ENCODE assay signal across 10 cellular contexts in genomic region chr4:184807797-184808718, GRCh38. TPM values are rescaled to one million over a fixed set of nuclear protein-coding genes. Genes with fewer than 3 reads are reported as not detected.
DNase-seq lines count a peak whose midpoint lies in the region; ATAC-seq and TF ChIP-seq lines count a peak whose summit lies in the region.
"Had no signal": no experiment of that assay in that cellular context is flagged by ENCODE, and none has a peak within 500 bp of the region (broad histone marks: within the 10 kb centered on the region; RNA-seq: fewer than 3 reads in every experiment).

No MANE protein-coding gene starts in this region.

- H3K9me3 ChIP-seq in adipocyte (ENCODE audit: control insufficient read depth, low read length) (no peaks in the 10 kb centered on the region), stomach (no peaks in the 10 kb centered on the region)
- no peaks in the 10 kb centered on the region for H3K9me3 ChIP-seq in naive thymus-derived CD4-positive, alpha-beta T cell (ENCODE audit: control insufficient read depth in 2 of 3, low read length in 3 of 3)
- H3K9me3 ChIP-seq: transverse colon had no signal

- POLR2A ChIA-PET in naive thymus-derived CD4-positive, alpha-beta T cell (lab: Charles Lee), result no interaction called here

- H3K4me1 Mint-ChIP-seq in naive thymus-derived CD4-positive, alpha-beta T cell, result peaks cover 14 to 25% (median 22%) of the 10 kb centered on the region in 7 donors

- H3K27me3 Mint-ChIP-seq in naive thymus-derived CD4-positive, alpha-beta T cell, result no peaks in the 10 kb centered on the region

- DNase-seq in DMS79 treated with DMSO at 0.1 percent for 48 hours (lab: John Stamatoyannopoulos, UW) (peak; percentile 33), DMS79 (lab: John Stamatoyannopoulos, UW) (no peak), adipocyte (ENCODE audit: low read depth) (peak; percentile 15), iPS DF 19.7 (ENCODE audit: low read depth, low spot score) (peak; percentile 47), stomach (peak; percentile 49)
- DNase-seq in naive thymus-derived CD4-positive, alpha-beta T cell, result no peak
- DNase-seq: activated naive CD4-positive, alpha-beta T cell; transverse colon had no signal

- H3K4me1 ChIP-seq in adipocyte (ENCODE audit: control insufficient read depth, insufficient read depth, low read length), result peaks cover 72% of the 10 kb centered on the region
- H3K4me1 ChIP-seq in stomach, result peaks cover 37 to 73% (median 51%) of the 10 kb centered on the region in 4 donors
- no peaks in the 10 kb centered on the region for H3K4me1 ChIP-seq in naive thymus-derived CD4-positive, alpha-beta T cell (ENCODE audit: control insufficient read depth in 2 of 2, insufficient read depth in 2 of 2, low read length in 2 of 2)

- intact Hi-C loops in stomach (cut with DNase I; ENCODE audit: low total_unique reads), result no loop called here
- intact Hi-C loops in naive thymus-derived CD4-positive, alpha-beta T cell (cut with micrococcal nuclease), result no loop called here

- H3K36me3 ChIP-seq in adipocyte (ENCODE audit: control insufficient read depth, insufficient read depth, low read length, severe bottlenecking) (peaks cover 26% of the 10 kb centered on the region), stomach (peaks cover 0 to 2% (median 0%) of the 10 kb centered on the region in 4 donors)
- no peaks in the 10 kb centered on the region for H3K36me3 ChIP-seq in naive thymus-derived CD4-positive, alpha-beta T cell (ENCODE audit: control insufficient read depth in 2 of 3, insufficient read depth in 3 of 3, low read length in 3 of 3)
- H3K36me3 ChIP-seq: transverse colon had no signal

- CTCF ChIA-PET in naive thymus-derived CD4-positive, alpha-beta T cell (lab: Charles Lee), result no interaction called here

- H3K4me3 ChIP-seq in adipocyte (ENCODE audit: low read length), result peak overlapping the region; percentile 15
- H3K4me3 ChIP-seq in stomach, result no peak overlapping the region
- H3K4me3 ChIP-seq in naive thymus-derived CD4-positive, alpha-beta T cell (ENCODE audit: low read length), result no peak overlapping the region
- H3K4me3 ChIP-seq: transverse colon had no signal

- no peak for TF ChIP-seq EP300 in stomach (IDR thresholded peaks at IDR 0.05)

- H3K27ac ChIP-seq in stomach, result peak overlapping the region; percentile 4 to 72 (median 61)
- no peak overlapping the region for H3K27ac ChIP-seq in naive thymus-derived CD4-positive, alpha-beta T cell (ENCODE audit: low read depth, low read length)
- H3K27ac ChIP-seq: transverse colon had no signal

- H3K4me3 Mint-ChIP-seq in naive thymus-derived CD4-positive, alpha-beta T cell, result no peak overlapping the region

- H3K36me3 Mint-ChIP-seq in naive thymus-derived CD4-positive, alpha-beta T cell, result peaks cover 0 to 12% (median 5%) of the 10 kb centered on the region in 5 donors

- H3K9ac ChIP-seq in adipocyte (ENCODE audit: low read length), result peak overlapping the region; percentile 24

- no peaks in the 10 kb centered on the region for H3K27me3 ChIP-seq in adipocyte (replicated peaks; ENCODE audit: control insufficient read depth, insufficient read depth, low read length)
- H3K27me3 ChIP-seq in stomach, result no peaks in the 10 kb centered on the region
- H3K27me3 ChIP-seq in naive thymus-derived CD4-positive, alpha-beta T cell (ENCODE audit: control insufficient read depth in 2 of 2, insufficient read depth in 2 of 2, low read length in 2 of 2), result no peaks in the 10 kb centered on the region
- H3K27me3 ChIP-seq: transverse colon had no signal

- ATAC-seq in GM21526 (IDR thresholded peaks at IDR 0.05; ENCODE audit: low FRiP score, unreplicated experiment) (no peak), HG03469 (IDR thresholded peaks at IDR 0.05; ENCODE audit: unreplicated experiment) (no peak)
- no peak for ATAC-seq in naive thymus-derived CD4-positive, alpha-beta T cell

- H3K27ac Mint-ChIP-seq in naive thymus-derived CD4-positive, alpha-beta T cell, result peak overlapping the region in 1 of 9 donors; percentile 11

- WGBS in stomach, 5 donors, result 23 to 44% (median 36%) methylated on average over 9 of the region's 9 CpGs

- no peak for TF ChIP-seq POLR2A in stomach (IDR thresholded peaks at IDR 0.05)

- no peak for TF ChIP-seq CTCF in stomach (IDR thresholded peaks at IDR 0.05)

- no peaks in the 10 kb centered on the region for H3K9me3 Mint-ChIP-seq in naive thymus-derived CD4-positive, alpha-beta T cell

RNA-seq across cellular contexts. Expression of gene ACSL1, which starts 17.7 kb away (rescaled TPM):
- 1,000 to 10,000 TPM in 1 of 5 donors, 10 to 100 TPM in 4; 47.1 to 1,170 (median 61.8) TPM for total RNA-seq in stomach
- 10 to 100 TPM; 42.8 to 48.2 (median 44.0) TPM for polyA plus RNA-seq in stomach
- total RNA-seq in naive thymus-derived CD4-positive, alpha-beta T cell, result 10 to 100 TPM in 4 of 5 experiments, 1 to 10 TPM in 1; 9.5 to 80.1 (median 20.4) TPM
- polyA plus RNA-seq in naive thymus-derived CD4-positive, alpha-beta T cell, result 1 to 10 TPM; 5.7 to 6.2 TPM

Comparison
In these comparisons a context has a peak if more than half of its experiments do, and no peak if none do; other contexts are left out.
1. DNase-seq: peak in DMS79 treated with DMSO at 0.1 percent for 48 hours (single experiment), adipocyte (single experiment), iPS DF 19.7 (single experiment) and stomach (single experiment); none in DMS79 (single experiment) and naive thymus-derived CD4-positive, alpha-beta T cell (0 of 9).